8 cellular contexts compared by ENCODE assay signal in the genomic region with DNA sequence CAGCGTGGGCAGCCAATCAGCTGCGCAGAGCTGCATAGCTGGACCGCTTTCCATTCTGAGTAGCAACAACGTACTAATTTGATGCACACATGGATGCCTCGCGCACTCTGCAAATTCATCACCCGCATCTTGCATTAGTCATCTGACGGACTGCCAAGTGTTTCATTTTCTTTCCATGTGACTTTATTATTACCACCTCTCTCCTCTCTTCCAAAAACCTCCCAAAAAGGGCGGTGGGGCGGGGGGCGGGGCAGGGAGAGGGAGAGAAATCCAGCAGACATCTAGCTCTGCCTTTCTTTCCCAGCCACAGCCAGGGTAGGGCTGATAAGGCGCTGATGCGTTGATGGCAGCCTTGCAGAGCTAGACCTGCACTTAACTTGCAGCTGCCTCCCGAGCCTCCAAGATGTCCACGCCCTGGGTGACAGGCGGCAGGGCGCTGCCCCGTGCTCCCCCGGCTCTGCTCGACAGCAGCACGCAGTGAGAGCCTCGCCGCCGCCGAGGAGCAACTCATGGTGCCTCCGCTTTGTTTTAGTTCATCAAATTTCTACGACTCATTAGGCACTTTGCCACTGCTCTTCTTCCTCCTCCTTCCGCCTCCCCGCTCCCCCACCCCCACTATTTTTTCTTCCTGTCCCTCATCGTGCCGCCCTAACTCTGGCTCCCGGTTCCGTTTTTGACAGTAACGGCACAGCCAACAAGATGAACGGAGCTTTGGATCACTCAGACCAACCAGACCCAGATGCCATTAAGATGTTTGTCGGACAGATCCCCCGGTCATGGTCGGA.
DNase-seq lines count a peak whose midpoint lies in the region; ATAC-seq and TF ChIP-seq lines count a peak whose summit lies in the region.

No MANE protein-coding gene starts in this region.

- H3K27ac Mint-ChIP-seq in T-helper 17 cell: no peak overlapping the region

- H3K4me3 ChIP-seq in iPS-15b (ENCODE audit: low read depth, low read length) (peak overlapping the region; percentile 82), gastrocnemius medialis (peak overlapping the region; percentile 45 to 55 (median 46))

- no peak for TF ChIP-seq CTCF in gastrocnemius medialis (IDR thresholded peaks at IDR 0.05 in 4 of 5, conservative IDR thresholded peaks at IDR 0.05 in 1 of 5)

- H3K4me1 ChIP-seq in iPS-15b (ENCODE audit: control insufficient read depth, insufficient read depth, low read length) (peaks cover 11% of the 10 kb centered on the region), gastrocnemius medialis (peaks cover 23 to 37% of the 10 kb centered on the region in 2 donors)

- no peaks in the 10 kb centered on the region for H3K36me3 ChIP-seq in iPS-15b (ENCODE audit: control insufficient read depth, insufficient read depth, low read length)
- H3K36me3 ChIP-seq in gastrocnemius medialis: no peaks in the 10 kb centered on the region

- H3K4me1 Mint-ChIP-seq in T-helper 17 cell: peaks cover 46% of the 10 kb centered on the region

- TF ChIP-seq POLR2A in gastrocnemius medialis (IDR thresholded peaks at IDR 0.05): peak in 1 of 2 donors; percentile 15

- H3K36me3 Mint-ChIP-seq in T-helper 17 cell (ENCODE audit: low read depth): peaks cover 9% of the 10 kb centered on the region

- no peaks in the 10 kb centered on the region for H3K27me3 Mint-ChIP-seq in T-helper 17 cell

- peak overlapping the region; percentile 39 to 71 (median 66) for H3K27ac ChIP-seq in gastrocnemius medialis

- H3K9ac ChIP-seq in iPS-15b (ENCODE audit: low read depth, low read length): peak overlapping the region; percentile 61

- H3K27me3 ChIP-seq in iPS-15b (ENCODE audit: control insufficient read depth, insufficient read depth, low read length) (no peaks in the 10 kb centered on the region), gastrocnemius medialis (no peaks in the 10 kb centered on the region)

- in situ Hi-C loops in gastrocnemius medialis (cut with MboI; ENCODE audit: low sequenced_read_pairs in 4 of 4): no loop called here

- intact Hi-C loops in gastrocnemius medialis (cut with DNase I; ENCODE audit: low total_unique reads): no loop called here

- H3K9me3 ChIP-seq in T-helper 17 cell (ENCODE audit: control insufficient read depth, low read length, poor library complexity, severe bottlenecking) (no peaks in the 10 kb centered on the region), iPS-15b (ENCODE audit: control insufficient read depth, insufficient read depth, low read length) (no peaks in the 10 kb centered on the region), gastrocnemius medialis (no peaks in the 10 kb centered on the region)

- ATAC-seq in GM18502 (IDR thresholded peaks at IDR 0.05; ENCODE audit: poor library complexity, unreplicated experiment) (peak; percentile 28), HG03378 (IDR thresholded peaks at IDR 0.05; ENCODE audit: unreplicated experiment) (peak; percentile 22), T-helper 17 cell (peak; percentile 36), gastrocnemius medialis (peak; percentile 49 to 52), HG02970 (IDR thresholded peaks at IDR 0.05; ENCODE audit: low FRiP score, unreplicated experiment) (no peak)

- no peak overlapping the region for H3K4me3 Mint-ChIP-seq in T-helper 17 cell

- DNase-seq in T-helper 17 cell: peak; percentile 32 to 56 (median 52)
- peak; percentile 90 for DNase-seq in astrocyte of the hippocampus (ENCODE audit: low read depth, low spot score)
- peak; percentile 54 to 55 for DNase-seq in gastrocnemius medialis
- DNase-seq in DMS53 (lab: John Stamatoyannopoulos, UW): no peak
